23 cellular contexts compared by ENCODE assay signal in the genomic region with DNA sequence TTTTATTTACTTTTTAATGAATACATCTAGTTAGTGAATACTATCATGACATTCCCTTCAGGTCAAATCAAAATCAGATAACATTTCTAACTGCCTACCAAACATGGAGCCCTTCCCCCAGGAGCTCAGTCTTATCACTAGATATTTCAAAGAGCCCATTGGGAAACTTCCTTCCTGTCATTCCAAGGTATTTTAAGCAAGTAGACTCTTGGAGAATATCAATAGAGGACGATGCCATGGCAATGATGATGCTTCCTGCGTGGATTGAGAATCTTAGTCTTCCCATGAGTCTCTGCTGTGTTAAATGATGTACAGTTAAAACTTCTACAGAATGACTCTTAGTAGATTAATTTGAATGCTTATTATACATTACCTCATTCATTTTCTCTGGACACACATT.
"Had no signal": no experiment of that assay in that cellular context is flagged by ENCODE, and none has a peak within 500 bp of the region (broad histone marks: within the 10 kb centered on the region; RNA-seq: fewer than 3 reads in every experiment).

No MANE protein-coding gene starts in this region.

- H3K27ac ChIP-seq: SJSA1, SK-N-MC had no signal

- DNase-seq: IMR-90, Karpas-422, KG1, MG63, NCI-H1092, NCI-H1105 treated with DMSO at 0.1 percent for 48 hours, NCI-H1417 treated with DMSO at 0.1 percent for 48 hours, NCI-H146, NCI-H1694 treated with DMSO at 0.1 percent for 48 hours, NCI-H1930, NCI-H2081, NCI-H2107, NCI-H2227 treated with DMSO at 0.1 percent for 48 hours, NCI-H446, NCI-H510A, NCI-H524 treated with DMSO at 0.1 percent for 48 hours, NCI-H69, NCI-H774, Right ventricle myocardium superior, RPMI8226, SIG-M5 had no signal

- H3K36me3 ChIP-seq: MG63, SJSA1 had no signal

- H3K4me3 ChIP-seq: MG63, SJSA1, SK-N-MC had no signal

- H3K27me3 ChIP-seq: MG63, SJSA1 had no signal

- H3K9me3 ChIP-seq: MG63 had no signal
